10 cellular contexts compared by ENCODE assay signal in genomic region chr12:9868951-9869306, GRCh38. TPM values are rescaled to one million over a fixed set of nuclear protein-coding genes. Genes with fewer than 3 reads are reported as not detected.
A peak's percentile ranks its signal among the peaks of the same experiment; 100 is the strongest.
DNase-seq lines count a peak whose midpoint lies in the region; ATAC-seq and TF ChIP-seq lines count a peak whose summit lies in the region.
"Had no signal": no experiment of that assay in that cellular context is flagged by ENCODE, and none has a peak within 500 bp of the region (broad histone marks: within the 10 kb centered on the region; RNA-seq: fewer than 3 reads in every experiment).

No MANE protein-coding gene starts in this region.

- H3K27ac Mint-ChIP-seq in naive thymus-derived CD8-positive, alpha-beta T cell: peak overlapping the region; percentile 69 to 100 (median 98)
- H3K27ac Mint-ChIP-seq in osteocyte (ENCODE audit: unreplicated experiment): no peak overlapping the region

- no peaks in the 10 kb centered on the region for H3K27me3 Mint-ChIP-seq in naive thymus-derived CD8-positive, alpha-beta T cell
- H3K27me3 Mint-ChIP-seq in osteocyte (ENCODE audit: unreplicated experiment): peaks cover 3% of the 10 kb centered on the region

- peak overlapping the region; percentile 89 to 96 (median 90) for H3K4me3 Mint-ChIP-seq in naive thymus-derived CD8-positive, alpha-beta T cell
- H3K4me3 Mint-ChIP-seq in osteocyte (ENCODE audit: unreplicated experiment): no peak overlapping the region

- H3K4me3 ChIP-seq in AG04450 (ENCODE audit: low read depth, low read length) (peak overlapping the region; percentile 39), cardiac fibroblast (replicated peaks in 1 of 2; ENCODE audit: low read depth in 2 of 2, low read length in 2 of 2) (peak overlapping the region; percentile 29 to 50)

- peaks cover 3 to 4% (median 3%) of the 10 kb centered on the region in 3 donors for H3K36me3 Mint-ChIP-seq in naive thymus-derived CD8-positive, alpha-beta T cell
- H3K36me3 Mint-ChIP-seq in osteocyte (ENCODE audit: unreplicated experiment): no peaks in the 10 kb centered on the region

- H3K36me3 ChIP-seq in KOPT-K1 (ENCODE audit: insufficient read depth, low read length): no peaks in the 10 kb centered on the region

- CTCF ChIA-PET in AG04450 (lab: Charles Lee): interaction anchor here (1.9 kb wide), 1 partner anchor 118 kb away, joined by 11 read pairs; no protein-coding TSS in a partner anchor

- H3K9me3 Mint-ChIP-seq in naive thymus-derived CD8-positive, alpha-beta T cell: peaks cover 0 to 4% (median 2%) of the 10 kb centered on the region in 9 donors
- H3K9me3 Mint-ChIP-seq in osteocyte (ENCODE audit: unreplicated experiment): no peaks in the 10 kb centered on the region
- H3K9me3 Mint-ChIP-seq: nephron had no signal

- H3K27me3 ChIP-seq in AG04450 (ENCODE audit: control insufficient read depth, insufficient read depth, low read length): no peaks in the 10 kb centered on the region

- H3K9me3 ChIP-seq in AG04450 (ENCODE audit: control insufficient read depth, insufficient read depth, low read length): no peaks in the 10 kb centered on the region
- peaks cover 4% of the 10 kb centered on the region for H3K9me3 ChIP-seq in KOPT-K1 (ENCODE audit: insufficient read depth, low read length, poor library complexity, severe bottlenecking)

- POLR2A ChIA-PET in AG04450 (lab: Yijun Ruan, JAX): no interaction called here
- POLR2A ChIA-PET in naive thymus-derived CD8-positive, alpha-beta T cell (lab: Charles Lee): interaction anchor here (0.6 to 4.0 kb wide), 16 partner anchors 17 to 690 kb away, joined by 3 to 26 read pairs (median 4); no protein-coding TSS in a partner anchor

- TF ChIP-seq CTCF in AG04450 (IDR thresholded peaks at IDR 0.05; ENCODE audit: low read depth, low read length): no peak
- TF ChIP-seq CTCF in cardiac fibroblast (IDR thresholded peaks at IDR 0.05; ENCODE audit: low read depth, low read length): no peak
- TF ChIP-seq CTCF in osteocyte (IDR thresholded peaks at IDR 0.05): no peak

- ATAC-seq in naive thymus-derived CD8-positive, alpha-beta T cell: no peak

- DNase-seq in AG04450 (ENCODE audit: low read depth, low spot score) (no peak), cardiac fibroblast (ENCODE audit: low read depth in 2 of 2) (no peak), hippocampal formation (lab: John Stamatoyannopoulos, UW) (no peak), kidney tubule cell (ENCODE audit: low spot score) (no peak), osteocyte (ENCODE audit: extremely low spot score, unreplicated experiment) (no peak)
- no peak for DNase-seq in naive thymus-derived CD8-positive, alpha-beta T cell
- DNase-seq in activated CD8-positive, alpha-beta memory T cell treated with anti-CD3 and anti-CD28 coated beads for 24 hours: no peak

- H3K4me1 Mint-ChIP-seq in naive thymus-derived CD8-positive, alpha-beta T cell: peaks cover 21 to 56% (median 34%) of the 10 kb centered on the region in 4 donors
- peaks cover 4% of the 10 kb centered on the region for H3K4me1 Mint-ChIP-seq in osteocyte (ENCODE audit: unreplicated experiment)

- H3K27ac ChIP-seq in AG04450 (ENCODE audit: low read depth, low read length): no peak overlapping the region
- H3K27ac ChIP-seq in KOPT-K1 (ENCODE audit: low read depth, low read length, poor library complexity, severe bottlenecking): peak overlapping the region; percentile 89

RNA-seq across cellular contexts. Expression of gene CLEC2B, which starts 0.2 kb away (rescaled TPM):
- polyA plus RNA-seq in AG04450 (2011; rRNA removed): 1.4 and 2.1 TPM in 2 replicates
- polyA minus RNA-seq in AG04450 (2011; rRNA and poly(A)+ RNA removed): 0.61 TPM in 1 of 2 replicates, not detected in the other
- 10 to 100 TPM; 85.1 to 95.6 TPM for total RNA-seq in naive thymus-derived CD8-positive, alpha-beta T cell
- polyA plus RNA-seq in naive thymus-derived CD8-positive, alpha-beta T cell: 10 to 100 TPM; 36.8 to 78.4 (median 41.9) TPM
- total RNA-seq in osteocyte: not detected in 2 replicates
- total RNA-seq: H1 had no signal
- polyA plus RNA-seq: H1 had no signal

RNA-seq across cellular contexts. Expression of gene KLRF2, which starts 12.4 kb away (rescaled TPM):
- polyA plus RNA-seq in AG04450 (2011; rRNA removed): not detected in 2 replicates
- not detected in 2 replicates for polyA minus RNA-seq in AG04450 (2011; rRNA and poly(A)+ RNA removed)
- not detected for total RNA-seq in naive thymus-derived CD8-positive, alpha-beta T cell
- polyA plus RNA-seq in naive thymus-derived CD8-positive, alpha-beta T cell: not detected
- total RNA-seq in osteocyte: not detected in 2 replicates
- total RNA-seq: H1 had no signal
- polyA plus RNA-seq: H1 had no signal

RNA-seq across cellular contexts. Expression of gene KLRF1, which starts 41.6 kb away (rescaled TPM):
- not detected in 2 replicates for polyA plus RNA-seq in AG04450 (2011; rRNA removed)
- not detected in 2 replicates for polyA minus RNA-seq in AG04450 (2011; rRNA and poly(A)+ RNA removed)
- 1 to 10 TPM in 1 of 2 experiments, under 1 TPM in 1; 0.93 to 1.3 TPM for total RNA-seq in naive thymus-derived CD8-positive, alpha-beta T cell
- 10 to 100 TPM in 1 of 3 donors, under 1 TPM in 2; 0.83 to 83.4 (median 0.92) TPM for polyA plus RNA-seq in naive thymus-derived CD8-positive, alpha-beta T cell
- total RNA-seq in osteocyte: not detected in 2 replicates
- total RNA-seq: H1 had no signal
- polyA plus RNA-seq: H1 had no signal

Comparison
In these comparisons a context has a peak if more than half of its experiments do, and no peak if none do; other contexts are left out.
1. RNA of gene CLEC2B, which starts 0.2 kb away (total RNA-seq): 85.1 to 95.6 TPM in naive thymus-derived CD8-positive, alpha-beta T cell; not detected in osteocyte; every median in the first group is over 10 times any median in the second.